ENCODE assay signal across 19 cellular contexts in the genomic region with DNA sequence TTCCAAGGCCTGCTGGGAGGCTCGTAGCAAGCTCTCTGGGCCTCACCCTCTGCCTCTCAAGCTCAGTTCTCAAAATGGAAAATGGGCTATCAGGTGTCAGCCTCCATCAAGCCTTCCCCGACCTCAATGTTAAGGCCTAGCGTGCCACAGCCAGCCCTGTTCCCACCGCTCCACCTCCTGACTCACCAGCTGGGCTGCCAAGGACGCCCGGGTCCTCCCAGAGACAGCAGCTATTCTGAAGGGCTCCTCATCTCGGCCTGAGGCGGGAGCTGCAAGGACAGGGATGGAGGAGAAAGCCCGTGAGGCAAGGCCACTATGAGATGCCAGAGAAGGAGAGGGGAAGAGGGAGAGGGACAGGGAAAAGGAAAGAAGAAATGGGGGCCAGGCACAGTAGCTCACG. TPM values are rescaled to one million over a fixed set of nuclear protein-coding genes. Genes with fewer than 3 reads are reported as not detected.
A peak's percentile ranks its signal among the peaks of the same experiment; 100 is the strongest.
DNase-seq lines count a peak whose midpoint lies in the region; ATAC-seq, FAIRE-seq and TF ChIP-seq lines count a peak whose summit lies in the region.
"Had no signal": no experiment of that assay in that cellular context is flagged by ENCODE, and none has a peak within 500 bp of the region (broad histone marks: within the 10 kb centered on the region; RNA-seq: fewer than 3 reads in every experiment).

No MANE protein-coding gene starts in this region.

- 0 out of 2 replicates have a peak, but pooled peaks cover 3% of the 10 kb centered on the region for H4K20me1 ChIP-seq in HepG2 (ENCODE audit: insufficient read depth, low read length)

- H3K27me3 ChIP-seq in HepG2 (ENCODE audit: control insufficient read depth in 1 of 2, insufficient read depth in 2 of 2, low read length in 2 of 2): no peaks in the 10 kb centered on the region
- H3K27me3 ChIP-seq in right lobe of liver: no peaks in the 10 kb centered on the region

- no peak overlapping the region for H3K9ac ChIP-seq in HepG2 (ENCODE audit: insufficient read depth, low read depth, low read length)

- peaks cover 81% of the 10 kb centered on the region for H3K36me3 Mint-ChIP-seq in dendritic cell treated with granulocyte-macrophage colony-stimulating factor and Interleukin-4, amounts not matched to agents 40 ng/mL and 50 ng/mL, for 4 days (ENCODE audit: low read depth)
- peaks cover 22% of the 10 kb centered on the region for H3K36me3 Mint-ChIP-seq in natural killer cell

- H3K4me2 ChIP-seq in HepG2 (ENCODE audit: low read depth, low read length): no peak overlapping the region

- no peaks in the 10 kb centered on the region for H3K27me3 Mint-ChIP-seq in dendritic cell treated with granulocyte-macrophage colony-stimulating factor and Interleukin-4, amounts not matched to agents 40 ng/mL and 50 ng/mL, for 4 days
- H3K27me3 Mint-ChIP-seq in natural killer cell (ENCODE audit: low read depth in 2 of 2): no peaks in the 10 kb centered on the region

- POLR2A ChIA-PET in HepG2 (lab: Yijun Ruan, JAX): no interaction called here

- H3K4me1 ChIP-seq in HepG2 (ENCODE audit: insufficient read depth, low read length) (peaks cover 19% of the 10 kb centered on the region; the same call in 1 of the 2 replicates), right lobe of liver (no peaks in the 10 kb centered on the region)

- no peak for FAIRE-seq in HepG2 (lab: Jason Lieb, UNC)
- FAIRE-seq: astrocyte, HTR-8/SVneo had no signal

- in situ Hi-C loops in HepG2 (cut with HindIII; ENCODE audit: extremely low pct_ligation_motif_present, low pct_unique_long_range_greater_than_20kb): no loop called here

- no peak for TF ChIP-seq RAD21 in HepG2 (CRISPR knock-in tag; IDR thresholded peaks at IDR 0.05)

- over 99% methylated on average over 10 of the region's 10 CpGs for WGBS in HepG2 (ENCODE audit: low lambda C conversion rate)
- 92% methylated on average over 6 of the region's 10 CpGs for WGBS in right lobe of liver (ENCODE audit: insufficient coverage, low coverage, low lambda C conversion rate, missing lambda C conversion rate)

- no peak overlapping the region for H3K4me3 ChIP-seq in HepG2 (replicated peaks in 1 of 3; ENCODE audit: insufficient read depth in 1 of 3, low read depth in 2 of 3, low read length in 3 of 3)
- no peak overlapping the region for H3K4me3 ChIP-seq in right lobe of liver
- H3K4me3 ChIP-seq: coronary artery, lower lobe of right lung had no signal

- ATAC-seq in HepG2 (no peak), right lobe of liver (no peak), natural killer cell (no peak), HG03097 (IDR thresholded peaks at IDR 0.05; ENCODE audit: low FRiP score, unreplicated experiment) (no peak), HG03280 (IDR thresholded peaks at IDR 0.05; ENCODE audit: unreplicated experiment) (no peak)
- ATAC-seq: lower lobe of right lung, WTC11 had no signal

- H3K27ac ChIP-seq in HepG2 (ENCODE audit: extremely low read length, insufficient read depth, low read length) (no peak overlapping the region), right lobe of liver (no peak overlapping the region)
- H3K27ac ChIP-seq: coronary artery, lower lobe of right lung had no signal

- peaks cover 15% of the 10 kb centered on the region for H3K9me3 Mint-ChIP-seq in dendritic cell treated with granulocyte-macrophage colony-stimulating factor and Interleukin-4, amounts not matched to agents 40 ng/mL and 50 ng/mL, for 4 days
- no peaks in the 10 kb centered on the region for H3K9me3 Mint-ChIP-seq in natural killer cell
- H3K9me3 Mint-ChIP-seq: neural crest cell had no signal

- TF ChIP-seq EP300 in HepG2 (IDR thresholded peaks at IDR 0.05; ENCODE audit: low read depth in 2 of 2, low read length in 2 of 2): no peak
- TF ChIP-seq EP300 in HepG2 (CRISPR knock-in tag; IDR thresholded peaks at IDR 0.05; ENCODE audit: borderline replicate concordance): no peak

- intact Hi-C loops in HepG2 (cut with micrococcal nuclease; ENCODE audit: unreplicated experiment): no loop called here
- intact Hi-C loops in right lobe of liver (cut with DNase I): no loop called here
- intact Hi-C loops in dendritic cell treated with granulocyte-macrophage colony-stimulating factor and Interleukin-4, amounts not matched to agents 40 ng/mL and 50 ng/mL, for 4 days (cut with micrococcal nuclease): no loop called here
- intact Hi-C loops in natural killer cell (cut with micrococcal nuclease): no loop called here

- peaks cover 83% of the 10 kb centered on the region for H3K4me1 Mint-ChIP-seq in dendritic cell treated with granulocyte-macrophage colony-stimulating factor and Interleukin-4, amounts not matched to agents 40 ng/mL and 50 ng/mL, for 4 days (ENCODE audit: low read depth)
- H3K4me1 Mint-ChIP-seq in natural killer cell: peaks cover 71 to 72% of the 10 kb centered on the region in 2 donors

- TF ChIP-seq POLR2A in HepG2 (IDR thresholded peaks at IDR 0.05; ENCODE audit: insufficient read depth in 1 of 2, low read depth in 2 of 2, low read length in 2 of 2) (no peak), right lobe of liver (IDR thresholded peaks at IDR 0.05) (no peak)

- no peak for DNase-seq in HepG2 (ENCODE audit: low spot score)
- no peak for DNase-seq in right lobe of liver
- DNase-seq in natural killer cell: no peak
- DNase-seq in stimulated activated CD4-positive, alpha-beta T cell treated with anti-CD3 and anti-CD28 coated beads, Interleukin-1b, Interleukin-23, amount 100 ng/mL, for 48 hours: no peak
- DNase-seq: activated gamma-delta T cell treated with Interleukin-2 at 50 U/mL for 16 hours, Calu3, lower lobe of right lung, NCI-H146, NCI-H510A treated with DMSO at 0.1 percent for 48 hours, Right ventricle myocardium superior, T-helper 1 cell had no signal

- peaks cover 58% of the 10 kb centered on the region for H3K79me2 ChIP-seq in HepG2 (ENCODE audit: insufficient read depth, low read length)

- TF ChIP-seq CTCF in HepG2 (CRISPR knock-in tag; IDR thresholded peaks at IDR 0.05): no peak
- no peak for TF ChIP-seq CTCF in right lobe of liver (IDR thresholded peaks at IDR 0.05)
- TF ChIP-seq CTCF in natural killer cell (IDR thresholded peaks at IDR 0.05): no peak

- H3K36me3 ChIP-seq in HepG2 (replicated peaks in 1 of 2; ENCODE audit: control insufficient read depth in 1 of 2, insufficient read depth in 2 of 2, low read length in 2 of 2): peaks cover 13 to 29% of the 10 kb centered on the region in 2 experiments; a peak in 4 of 5 replicates
- H3K36me3 ChIP-seq in right lobe of liver: no peaks in the 10 kb centered on the region

- no peak overlapping the region for H3K4me3 Mint-ChIP-seq in dendritic cell treated with granulocyte-macrophage colony-stimulating factor and Interleukin-4, amounts not matched to agents 40 ng/mL and 50 ng/mL, for 4 days
- H3K4me3 Mint-ChIP-seq in natural killer cell: peak overlapping the region; percentile 52
- H3K4me3 Mint-ChIP-seq: neural crest cell, WTC11 had no signal

- H2AFZ ChIP-seq in HepG2 (ENCODE audit: low read length): no peak overlapping the region

- CTCF ChIA-PET in HepG2 (lab: Yijun Ruan, JAX; ENCODE audit: low intra/inter-chr PET ratio, low total read pairs): no interaction called here

- H3K9me3 ChIP-seq in HepG2 (ENCODE audit: low read length) (no peaks in the 10 kb centered on the region), right lobe of liver (no peaks in the 10 kb centered on the region)
- H3K9me3 ChIP-seq: lower lobe of right lung had no signal

- BruUV-seq in HepG2 (replicated peaks; lab: Mats Ljungman, UMichigan): no TSS peak

- H3K27ac Mint-ChIP-seq in dendritic cell treated with granulocyte-macrophage colony-stimulating factor and Interleukin-4, amounts not matched to agents 40 ng/mL and 50 ng/mL, for 4 days: peak overlapping the region; percentile 65
- peak overlapping the region; percentile 97 to 100 for H3K27ac Mint-ChIP-seq in natural killer cell
- H3K27ac Mint-ChIP-seq: WTC11 had no signal

RNA-seq across cellular contexts. Expression of a gene that starts 19.9 kb away (rescaled TPM):
- total RNA-seq in HepG2 (2016; rRNA removed; fragmentation: Illumina TruSeq; extraction: Trizol) (55.2 and 55.5 TPM in 2 replicates), right lobe of liver (10 to 100 TPM; 32.9 to 76.7 (median 41.2) TPM), natural killer cell (100 to 1,000 TPM; 293 to 327 (median 296) TPM)
- 21.9 TPM in 2 replicates for total RNA-seq in HepG2 (2016; cell fraction: cytosol; rRNA removed; fragmentation: Illumina TruSeq; extraction: Trizol; ENCODE audit: low read depth)
- 49.1 and 52.3 TPM in 2 replicates for total RNA-seq in HepG2 (2016; cell fraction: insoluble cytoplasmic fraction; rRNA removed; fragmentation: Illumina TruSeq; extraction: Trizol)
- 15.6 and 18.1 TPM in 2 replicates for total RNA-seq in HepG2 (2016; cell fraction: membrane; rRNA removed; fragmentation: Illumina TruSeq; extraction: Trizol)
- total RNA-seq in HepG2 (2016; cell fraction: nucleus; rRNA removed; fragmentation: Illumina TruSeq; extraction: Trizol): 76.5 and 77.3 TPM in 2 replicates
- polyA plus RNA-seq in HepG2 (2011; rRNA removed): 43.2 and 64.0 TPM in 2 replicates
- 27.5 and 37.2 TPM in 2 replicates for polyA plus RNA-seq in HepG2 (2011; cell fraction: cytosol; rRNA removed)
- polyA plus RNA-seq in HepG2 (2011; cell fraction: nucleus; rRNA removed): 341 and 362 TPM in 2 replicates
- 33.2 and 39.7 TPM in 2 replicates for polyA plus RNA-seq in HepG2 (2012)
- polyA plus RNA-seq in HepG2 (2016; cell fraction: cytosol; fragmentation: Illumina TruSeq; extraction: Trizol; ENCODE audit: low read depth): 2.2 and 3.2 TPM in 2 replicates
- 40.0 and 49.8 TPM in 2 replicates for polyA plus RNA-seq in HepG2 (2016; cell fraction: insoluble cytoplasmic fraction; fragmentation: Illumina TruSeq; extraction: Trizol; ENCODE audit: low read depth)
- 5.5 and 6.6 TPM in 2 replicates for polyA plus RNA-seq in HepG2 (2016; cell fraction: membrane; fragmentation: Illumina TruSeq; extraction: Trizol; ENCODE audit: low read depth)
- polyA plus RNA-seq in HepG2 (2016; cell fraction: nucleus; fragmentation: Illumina TruSeq; extraction: Trizol; ENCODE audit: insufficient read depth, low read depth): 163 and 180 TPM in 2 replicates
- 42.6 and 95.7 TPM in 2 replicates for polyA minus RNA-seq in HepG2 (2011; rRNA and poly(A)+ RNA removed; ENCODE audit: low replicate concordance)
- polyA minus RNA-seq in HepG2 (2011; cell fraction: cytosol; rRNA and poly(A)+ RNA removed): 32.2 and 38.2 TPM in 2 replicates
- polyA minus RNA-seq in HepG2 (2011; cell fraction: nucleus; rRNA and poly(A)+ RNA removed): 73.1 and 90.3 TPM in 2 replicates

RNA-seq across cellular contexts. Expression of a gene that starts 58.1 kb away (rescaled TPM):
- not detected in 2 replicates for total RNA-seq in HepG2 (2016; rRNA removed; fragmentation: Illumina TruSeq; extraction: Trizol)
- not detected in 2 replicates for total RNA-seq in HepG2 (2016; cell fraction: cytosol; rRNA removed; fragmentation: Illumina TruSeq; extraction: Trizol; ENCODE audit: low read depth)
- total RNA-seq in HepG2 (2016; cell fraction: insoluble cytoplasmic fraction; rRNA removed; fragmentation: Illumina TruSeq; extraction: Trizol): 0.19 TPM in 1 of 2 replicates, not detected in the other
- total RNA-seq in HepG2 (2016; cell fraction: membrane; rRNA removed; fragmentation: Illumina TruSeq; extraction: Trizol): not detected in 2 replicates
- 0.81 TPM in 1 of 2 replicates, not detected in the other for total RNA-seq in HepG2 (2016; cell fraction: nucleus; rRNA removed; fragmentation: Illumina TruSeq; extraction: Trizol)
- 2.8 and 3.1 TPM in 2 replicates for polyA plus RNA-seq in HepG2 (2011; rRNA removed)
- polyA plus RNA-seq in HepG2 (2011; cell fraction: cytosol; rRNA removed): 0.74 and 0.82 TPM in 2 replicates
- 12.4 and 12.9 TPM in 2 replicates for polyA plus RNA-seq in HepG2 (2011; cell fraction: nucleus; rRNA removed)
- polyA plus RNA-seq in HepG2 (2012): 1.1 and 1.3 TPM in 2 replicates
- polyA plus RNA-seq in HepG2 (2016; cell fraction: cytosol; fragmentation: Illumina TruSeq; extraction: Trizol; ENCODE audit: low read depth): not detected in 2 replicates
- not detected in 2 replicates for polyA plus RNA-seq in HepG2 (2016; cell fraction: insoluble cytoplasmic fraction; fragmentation: Illumina TruSeq; extraction: Trizol; ENCODE audit: low read depth)
- polyA plus RNA-seq in HepG2 (2016; cell fraction: membrane; fragmentation: Illumina TruSeq; extraction: Trizol; ENCODE audit: low read depth): not detected in 2 replicates
- polyA plus RNA-seq in HepG2 (2016; cell fraction: nucleus; fragmentation: Illumina TruSeq; extraction: Trizol; ENCODE audit: insufficient read depth, low read depth): not detected in 2 replicates
- polyA minus RNA-seq in HepG2 (2011; rRNA and poly(A)+ RNA removed; ENCODE audit: low replicate concordance): 1.6 and 410 TPM in 2 replicates
- polyA minus RNA-seq in HepG2 (2011; cell fraction: cytosol; rRNA and poly(A)+ RNA removed): 0.62 and 1.1 TPM in 2 replicates
- polyA minus RNA-seq in HepG2 (2011; cell fraction: nucleus; rRNA and poly(A)+ RNA removed): 2.2 and 3.6 TPM in 2 replicates
- total RNA-seq in right lobe of liver: 10 to 100 TPM; 11.2 to 46.3 (median 22.8) TPM
- 10 to 100 TPM in 1 of 3 donors, 1 to 10 TPM in 2; 8.7 to 11.9 (median 9.0) TPM for total RNA-seq in natural killer cell

Comparison
In these comparisons a context has a peak if more than half of its experiments do, and no peak if none do; other contexts are left out.
1. RNA of a gene that starts 58.1 kb away (total RNA-seq): 11.2 to 46.3 TPM in right lobe of liver and 8.7 to 11.9 TPM in natural killer cell; 0.19 to 0.81 TPM in HepG2; every median in the first group is over 4 times any median in the second.